Comparison of ENCODE assay signal across 26 cellular contexts in genomic region chr19:6248856-6249255, GRCh38. TPM values are rescaled to one million over a fixed set of nuclear protein-coding genes. Genes with fewer than 3 reads are reported as not detected.
DNase-seq lines count a peak whose midpoint lies in the region; ATAC-seq and TF ChIP-seq lines count a peak whose summit lies in the region.
"Had no signal": no experiment of that assay in that cellular context is flagged by ENCODE, and none has a peak within 500 bp of the region (broad histone marks: within the 10 kb centered on the region; RNA-seq: fewer than 3 reads in every experiment).

No MANE protein-coding gene starts in this region.

- peaks cover 11% of the 10 kb centered on the region for H3K9me3 Mint-ChIP-seq in neural crest cell
- H3K9me3 Mint-ChIP-seq: activated naive CD4-positive, alpha-beta T cell treated with anti-CD3 and anti-CD28 coated beads, Interleukin-2, amount 50 U/mL, for 24 hours; activated T-cell treated with anti-CD3 and anti-CD28 coated beads, Interleukin-2, amount 50 U/mL, for 72 hours; stimulated activated naive CD8-positive, alpha-beta T cell treated with anti-CD3 and anti-CD28 coated beads, Interleukin-15, amount 100 ng/mL, for 72 hours had no signal

- DNase-seq in cardiac muscle cell (ENCODE audit: low read depth in 1 of 2, low spot score in 1 of 2) (no peak), Right ventricle myocardium superior (no peak), choroid plexus epithelial cell (ENCODE audit: low read depth) (peak; percentile 35), neural crest cell (ENCODE audit: low read depth, low spot score) (no peak), NCI-H1436 (lab: John Stamatoyannopoulos, UW) (no peak), BE2C (no peak)
- no peak for DNase-seq in effector CD8-positive, alpha-beta T cell (lab: John Stamatoyannopoulos, UW)
- DNase-seq: activated CD4-positive, alpha-beta T cell treated with anti-CD3 and anti-CD28 coated beads for 36 hours; activated CD8-positive, alpha-beta memory T cell treated with anti-CD3 and anti-CD28 coated beads for 24 hours; activated T-cell treated with anti-CD3 and anti-CD28 coated beads, Interleukin-2, amount 50 U/mL, for 72 hours; AML-193; colonic mucosa; EL; NCI-H1105; NCI-H2029 treated with DMSO at 0.1 percent for 48 hours; NCI-H446; stimulated activated CD4-positive, alpha-beta T cell treated with anti-CD3 and anti-CD28 coated beads, Interleukin-4, amount 100 ng/mL, for 24 hours; stimulated activated naive CD8-positive, alpha-beta T cell treated with anti-CD3 and anti-CD28 coated beads, Interleukin-15, amount 100 ng/mL, for 72 hours; transverse colon had no signal

- H3K4me1 ChIP-seq in cardiac muscle cell (ENCODE audit: low read depth) (peaks cover 13% of the 10 kb centered on the region), BE2C (no peaks in the 10 kb centered on the region)
- H3K4me1 ChIP-seq: colonic mucosa had no signal

- peak overlapping the region; percentile 42 for H3K27ac ChIP-seq in cardiac muscle cell
- H3K27ac ChIP-seq: colonic mucosa, neutrophil had no signal

- H3K9me3 ChIP-seq in cardiac muscle cell (ENCODE audit: low read depth) (no peaks in the 10 kb centered on the region), BE2C (0 out of 2 replicates have a peak, but pooled peaks cover 4% of the 10 kb centered on the region)
- H3K9me3 ChIP-seq: colonic mucosa, mucosa of descending colon, neutrophil, spleen, transverse colon had no signal

- peaks cover 31% of the 10 kb centered on the region for H3K36me3 Mint-ChIP-seq in neural crest cell (ENCODE audit: low read depth)

- H3K27me3 ChIP-seq in cardiac muscle cell (no peaks in the 10 kb centered on the region), BE2C (no peaks in the 10 kb centered on the region)
- H3K27me3 ChIP-seq: colonic mucosa, neutrophil, spleen, transverse colon had no signal

- intact Hi-C loops in Right ventricle myocardium superior (cut with DNase I), result no loop called here

- peaks cover 49% of the 10 kb centered on the region for H3K4me1 Mint-ChIP-seq in neural crest cell

- H3K27ac Mint-ChIP-seq in neural crest cell (ENCODE audit: unreplicated experiment), result peak overlapping the region; percentile 28
- H3K27ac Mint-ChIP-seq: activated CD4-positive, alpha-beta T cell treated with anti-CD3 and anti-CD28 coated beads for 36 hours; GM23338 had no signal

- H3K36me3 ChIP-seq in cardiac muscle cell, result peaks cover 5% of the 10 kb centered on the region
- H3K36me3 ChIP-seq in BE2C, result peaks cover 42% of the 10 kb centered on the region
- H3K36me3 ChIP-seq: colonic mucosa, neutrophil, transverse colon had no signal

- no peak overlapping the region for H3K4me3 Mint-ChIP-seq in neural crest cell
- H3K4me3 Mint-ChIP-seq: activated CD4-positive, alpha-beta T cell treated with anti-CD3 and anti-CD28 coated beads for 36 hours; activated naive CD4-positive, alpha-beta T cell treated with anti-CD3 and anti-CD28 coated beads, Interleukin-2, amount 50 U/mL, for 24 hours; activated T-cell treated with anti-CD3 and anti-CD28 coated beads, Interleukin-2, amount 50 U/mL, for 72 hours; GM23338; stimulated activated naive CD8-positive, alpha-beta T cell treated with anti-CD3 and anti-CD28 coated beads, Interleukin-15, amount 100 ng/mL, for 72 hours had no signal

- no peaks in the 10 kb centered on the region for H3K27me3 Mint-ChIP-seq in neural crest cell (ENCODE audit: low read depth)
- H3K27me3 Mint-ChIP-seq: activated CD4-positive, alpha-beta T cell treated with anti-CD3 and anti-CD28 coated beads for 36 hours; activated naive CD4-positive, alpha-beta T cell treated with anti-CD3 and anti-CD28 coated beads, Interleukin-2, amount 50 U/mL, for 24 hours; stimulated activated naive CD8-positive, alpha-beta T cell treated with anti-CD3 and anti-CD28 coated beads, Interleukin-15, amount 100 ng/mL, for 72 hours had no signal

- H3K4me3 ChIP-seq in cardiac muscle cell, result no peak overlapping the region
- no peak overlapping the region for H3K4me3 ChIP-seq in choroid plexus epithelial cell (ENCODE audit: low read depth, low read length)
- H3K4me3 ChIP-seq in BE2C (ENCODE audit: low read depth, low read length), result no peak overlapping the region
- H3K4me3 ChIP-seq: colonic mucosa, GM23338, mucosa of descending colon, spleen, transverse colon had no signal

- ATAC-seq in Right ventricle myocardium superior (ENCODE audit: poor library complexity) (no peak), HG02852 (IDR thresholded peaks at IDR 0.05; ENCODE audit: unreplicated experiment) (no peak)
- ATAC-seq: activated CD4-positive, alpha-beta T cell treated with anti-CD3 and anti-CD28 coated beads for 36 hours; activated T-cell treated with anti-CD3 and anti-CD28 coated beads, Interleukin-2, amount 50 U/mL, for 72 hours; GM23338; mucosa of descending colon; Right ventricle myocardium inferior; stimulated activated naive CD8-positive, alpha-beta T cell treated with anti-CD3 and anti-CD28 coated beads, Interleukin-15, amount 100 ng/mL, for 72 hours had no signal

- TF ChIP-seq CTCF in cardiac muscle cell (IDR thresholded peaks at IDR 0.05; ENCODE audit: low read depth, low read length) (no peak), choroid plexus epithelial cell (conservative IDR thresholded peaks at IDR 0.05; ENCODE audit: low read depth, low read length) (no peak), neural crest cell (conservative IDR thresholded peaks at IDR 0.05) (no peak), BE2C (IDR thresholded peaks at IDR 0.05; ENCODE audit: low read depth, low read length) (no peak)

RNA-seq across cellular contexts. Expression of gene MLLT1, which starts 30.9 kb away (rescaled TPM):
- total RNA-seq in cardiac muscle cell (46.9 and 54.1 TPM in 2 replicates), Right ventricle myocardium superior (37.2 TPM), neural crest cell (86.4 and 96.5 TPM in 2 replicates)
- polyA plus RNA-seq in cardiac muscle cell, result 25.7 and 31.1 TPM in 2 replicates
- polyA plus RNA-seq in BE2C (2012; ENCODE audit: insufficient read depth, insufficient read length, low read depth), result 146 TPM
